1 cellular context compared by ENCODE assay signal in the genomic region with DNA sequence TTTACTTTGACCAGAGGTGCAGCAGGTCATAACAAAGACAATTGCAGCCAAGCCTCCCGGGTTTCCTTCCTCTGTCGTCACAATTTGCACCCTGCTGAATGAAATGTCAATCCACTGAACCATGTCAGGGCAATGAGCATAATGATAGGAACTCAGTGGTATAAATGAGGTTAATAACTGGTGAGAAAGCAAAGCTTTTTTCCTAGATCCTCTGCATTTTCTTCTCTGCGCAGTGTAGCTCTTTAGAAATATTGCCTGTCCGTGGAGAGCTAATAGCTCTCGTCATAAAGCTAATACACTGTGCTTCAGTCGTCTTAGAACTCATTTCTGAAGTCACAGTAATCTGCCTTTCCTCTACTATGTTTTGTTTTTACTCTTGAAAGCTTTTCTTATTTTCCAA.
TF ChIP-seq lines count a peak whose summit lies in the region.

No MANE protein-coding gene starts in this region.

TF ChIP-seq in H1, 55 proteins besides CTCF, POLR2A, EP300 and RAD21 (continued from another document):
- TF ChIP-seq, protein P1, sequence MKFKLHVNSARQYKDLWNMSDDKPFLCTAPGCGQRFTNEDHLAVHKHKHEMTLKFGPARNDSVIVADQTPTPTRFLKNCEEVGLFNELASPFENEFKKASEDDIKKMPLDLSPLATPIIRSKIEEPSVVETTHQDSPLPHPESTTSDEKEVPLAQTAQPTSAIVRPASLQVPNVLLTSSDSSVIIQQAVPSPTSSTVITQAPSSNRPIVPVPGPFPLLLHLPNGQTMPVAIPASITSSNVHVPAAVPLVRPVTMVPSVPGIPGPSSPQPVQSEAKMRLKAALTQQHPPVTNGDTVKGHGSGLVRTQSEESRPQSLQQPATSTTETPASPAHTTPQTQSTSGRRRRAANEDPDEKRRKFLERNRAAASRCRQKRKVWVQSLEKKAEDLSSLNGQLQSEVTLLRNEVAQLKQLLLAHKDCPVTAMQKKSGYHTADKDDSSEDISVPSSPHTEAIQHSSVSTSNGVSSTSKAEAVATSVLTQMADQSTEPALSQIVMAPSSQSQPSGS (IDR thresholded peaks at IDR 0.05; ENCODE audit: low read length) = no peak
- TF ChIP-seq CHD2 (IDR thresholded peaks at IDR 0.05; ENCODE audit: low read length) = no peak
